ENCODE assay signal across 2 cellular contexts in the genomic region with DNA sequence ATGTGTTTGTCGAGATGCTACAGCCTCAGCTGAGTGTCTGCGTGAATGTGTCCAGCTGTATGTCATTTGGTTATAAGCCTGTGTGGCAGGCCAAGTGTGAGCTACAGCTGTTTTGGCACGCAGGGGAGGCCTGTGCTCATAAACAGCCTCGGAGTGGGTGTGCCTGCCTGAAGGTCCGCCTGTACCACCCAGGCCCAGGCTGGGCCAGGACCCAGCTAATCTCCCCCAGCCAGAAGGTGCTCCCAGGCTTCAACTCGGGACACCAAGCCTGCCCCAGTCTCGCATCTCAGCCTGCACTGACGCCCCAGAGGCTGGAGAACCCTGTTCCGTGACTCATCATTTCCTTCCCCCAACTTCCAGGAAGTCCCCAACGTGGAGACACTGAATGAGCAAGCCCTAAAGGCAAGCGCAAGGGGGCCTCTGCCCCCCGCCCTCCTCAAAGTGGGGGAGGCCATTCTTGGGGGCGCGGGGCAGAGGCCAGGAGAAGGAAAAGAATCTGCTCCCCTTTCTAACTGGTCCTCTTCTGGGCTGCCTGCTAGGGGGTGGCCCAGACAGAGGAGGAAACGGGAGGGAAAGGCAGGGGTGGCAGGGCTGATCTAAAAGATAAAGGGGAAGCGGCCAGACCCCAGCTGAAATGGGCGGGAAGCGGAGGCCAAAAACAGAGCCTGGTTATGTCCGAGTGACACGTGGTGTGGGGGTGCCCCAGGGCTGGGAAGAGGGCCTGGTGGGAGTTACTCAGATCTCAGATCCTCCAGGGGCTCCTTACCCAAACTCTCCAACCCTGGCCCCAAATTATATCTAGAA.
TF ChIP-seq lines count a peak whose summit lies in the region.

No MANE protein-coding gene starts in this region.

TF ChIP-seq in HEK293, 187 proteins besides CTCF, POLR2A, EP300 and RAD21 (continues in another document):
- TF ChIP-seq KLF16 (tag by site-specific recombination; IDR thresholded peaks at IDR 0.05) (no peak; the same call in 1 of the 2 replicates), ZNF37A (tag by site-specific recombination; IDR thresholded peaks at IDR 0.05) (no peak), SALL2 (tag by site-specific recombination; IDR thresholded peaks at IDR 0.05; ENCODE audit: borderline replicate concordance) (no peak), KLF8 (tag by site-specific recombination; IDR thresholded peaks at IDR 0.05) (peak; percentile 61), ZNF776 (tag by site-specific recombination; IDR thresholded peaks at IDR 0.05; ENCODE audit: borderline replicate concordance) (no peak), SETDB1 (IDR thresholded peaks at IDR 0.05; ENCODE audit: insufficient read length, low read length) (no peak), ZNF664 (tag by site-specific recombination; IDR thresholded peaks at IDR 0.05) (no peak), OSR2 (tag by site-specific recombination; IDR thresholded peaks at IDR 0.05) (no peak), ZNF777 (tag by site-specific recombination; IDR thresholded peaks at IDR 0.05; ENCODE audit: borderline replicate concordance) (no peak), ZFP69B (tag by site-specific recombination; IDR thresholded peaks at IDR 0.05) (no peak; the same call in 1 of the 2 replicates), ZNF16 (tag by site-specific recombination; IDR thresholded peaks at IDR 0.05; ENCODE audit: low read depth) (peak; percentile 87; the same call in 1 of the 2 replicates), HOXC10 (CRISPR knock-in tag; IDR thresholded peaks at IDR 0.05) (no peak), ZIC2 (tag by site-specific recombination; IDR thresholded peaks at IDR 0.05) (no peak), ZNF114 (tag by site-specific recombination; IDR thresholded peaks at IDR 0.05) (no peak), ZNF350 (tag by site-specific recombination; IDR thresholded peaks at IDR 0.05) (no peak), ZNF121 (tag by site-specific recombination; IDR thresholded peaks at IDR 0.05) (no peak), ZNF132 (tag by site-specific recombination; IDR thresholded peaks at IDR 0.05; ENCODE audit: borderline replicate concordance) (no peak), ZNF707 (tag by site-specific recombination; IDR thresholded peaks at IDR 0.05) (no peak), ZNF830 (tag by site-specific recombination; IDR thresholded peaks at IDR 0.05; ENCODE audit: low read depth) (no peak), ZNF600 (tag by site-specific recombination; IDR thresholded peaks at IDR 0.05) (peak; percentile 91), ZNF677 (tag by site-specific recombination; IDR thresholded peaks at IDR 0.05) (no peak), ZFP37 (tag by site-specific recombination; IDR thresholded peaks at IDR 0.05) (0 out of 2 replicates have a peak, but pooled peaks have one; percentile 10), ZNF335 (tag by site-specific recombination; conservative IDR thresholded peaks at IDR 0.05) (peak; percentile 88), REPIN1 (tag by site-specific recombination; IDR thresholded peaks at IDR 0.05; ENCODE audit: low read depth) (no peak), ZNF610 (tag by site-specific recombination; IDR thresholded peaks at IDR 0.05; ENCODE audit: borderline replicate concordance) (no peak), ZNF623 (tag by site-specific recombination; IDR thresholded peaks at IDR 0.05) (no peak), SP3 (tag by site-specific recombination; IDR thresholded peaks at IDR 0.05) (peak; percentile 60), ZNF211 (tag by site-specific recombination; IDR thresholded peaks at IDR 0.05; ENCODE audit: low read depth) (no peak), ZFP3 (tag by site-specific recombination; IDR thresholded peaks at IDR 0.05; ENCODE audit: low read depth) (no peak), ZNF561 (tag by site-specific recombination; IDR thresholded peaks at IDR 0.05; ENCODE audit: borderline replicate concordance) (peak; percentile 48), ZNF366 (tag by site-specific recombination; conservative IDR thresholded peaks at IDR 0.05) (no peak), ZBTB17 (tag by site-specific recombination; IDR thresholded peaks at IDR 0.05) (peak; percentile 71; the same call in 1 of the 2 replicates), ZNF423 (tag by site-specific recombination; IDR thresholded peaks at IDR 0.05) (no peak), ZSCAN16 (tag by site-specific recombination; IDR thresholded peaks at IDR 0.05) (no peak), ZNF169 (tag by site-specific recombination; IDR thresholded peaks at IDR 0.05) (0 out of 2 replicates have a peak, but pooled peaks have one; percentile 22), ZNF626 (tag by site-specific recombination; IDR thresholded peaks at IDR 0.05) (no peak), ZBTB20 (tag by site-specific recombination; IDR thresholded peaks at IDR 0.05) (peak; percentile 74), MZF1 (tag by site-specific recombination; IDR thresholded peaks at IDR 0.05; ENCODE audit: borderline replicate concordance) (peak; percentile 99), ZNF426 (tag by site-specific recombination; IDR thresholded peaks at IDR 0.05) (no peak), EGR2 (tag by site-specific recombination; IDR thresholded peaks at IDR 0.05; ENCODE audit: low read depth) (0 out of 2 replicates have a peak, but pooled peaks have one; percentile 6), ZNF433 (tag by site-specific recombination; IDR thresholded peaks at IDR 0.05; ENCODE audit: low read depth) (no peak), ZNF292 (tag by site-specific recombination; IDR thresholded peaks at IDR 0.05; ENCODE audit: borderline replicate concordance, low read depth) (no peak)
- TF ChIP-seq, protein P1, sequence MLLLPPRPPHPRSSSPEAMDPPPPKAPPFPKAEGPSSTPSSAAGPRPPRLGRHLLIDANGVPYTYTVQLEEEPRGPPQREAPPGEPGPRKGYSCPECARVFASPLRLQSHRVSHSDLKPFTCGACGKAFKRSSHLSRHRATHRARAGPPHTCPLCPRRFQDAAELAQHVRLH (tag by site-specific recombination; IDR thresholded peaks at IDR 0.05), result no peak
- TF ChIP-seq, protein P2, sequence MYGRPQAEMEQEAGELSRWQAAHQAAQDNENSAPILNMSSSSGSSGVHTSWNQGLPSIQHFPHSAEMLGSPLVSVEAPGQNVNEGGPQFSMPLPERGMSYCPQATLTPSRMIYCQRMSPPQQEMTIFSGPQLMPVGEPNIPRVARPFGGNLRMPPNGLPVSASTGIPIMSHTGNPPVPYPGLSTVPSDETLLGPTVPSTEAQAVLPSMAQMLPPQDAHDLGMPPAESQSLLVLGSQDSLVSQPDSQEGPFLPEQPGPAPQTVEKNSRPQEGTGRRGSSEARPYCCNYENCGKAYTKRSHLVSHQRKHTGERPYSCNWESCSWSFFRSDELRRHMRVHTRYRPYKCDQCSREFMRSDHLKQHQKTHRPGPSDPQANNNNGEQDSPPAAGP (tag by site-specific recombination; IDR thresholded peaks at IDR 0.05), result peak; percentile 55
- TF ChIP-seq, protein P3, sequence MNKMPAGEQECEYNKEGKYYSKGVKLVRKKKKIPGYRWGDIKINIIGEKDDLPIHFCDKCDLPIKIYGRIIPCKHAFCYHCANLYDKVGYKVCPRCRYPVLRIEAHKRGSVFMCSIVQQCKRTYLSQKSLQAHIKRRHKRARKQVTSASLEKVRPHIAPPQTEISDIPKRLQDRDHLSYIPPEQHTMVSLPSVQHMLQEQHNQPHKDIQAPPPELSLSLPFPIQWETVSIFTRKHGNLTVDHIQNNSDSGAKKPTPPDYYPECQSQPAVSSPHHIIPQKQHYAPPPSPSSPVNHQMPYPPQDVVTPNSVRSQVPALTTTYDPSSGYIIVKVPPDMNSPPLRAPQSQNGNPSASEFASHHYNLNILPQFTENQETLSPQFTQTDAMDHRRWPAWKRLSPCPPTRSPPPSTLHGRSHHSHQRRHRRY (tag by site-specific recombination; IDR thresholded peaks at IDR 0.05), result no peak; the same call in 1 of the 2 replicates

TF ChIP-seq in H1, 55 proteins besides CTCF, POLR2A, EP300 and RAD21 (continues in another document):
- TF ChIP-seq RNF2 (IDR thresholded peaks at IDR 0.05; ENCODE audit: borderline replicate concordance, low read depth, low read length, missing control alignments, poor library complexity, severe bottlenecking) (no peak), TAF7 (optimal IDR thresholded peaks at IDR 0.05; ENCODE audit: borderline replicate concordance, low read depth, low read length) (peak; percentile 15), SP2 (IDR thresholded peaks at IDR 0.05; ENCODE audit: low read length) (no peak), BACH1 (IDR thresholded peaks at IDR 0.05; ENCODE audit: low read length) (peak; percentile 58; the same call in 1 of the 2 replicates), MAFK (IDR thresholded peaks at IDR 0.05; ENCODE audit: low read depth, low read length) (peak; percentile 46; the same call in 1 of the 2 replicates), CBX5 (IDR thresholded peaks at IDR 0.05; ENCODE audit: low read depth, low read length) (no peak), TBP (IDR thresholded peaks at IDR 0.05; ENCODE audit: low read depth, low read length) (no peak), SUZ12 (IDR thresholded peaks at IDR 0.05; ENCODE audit: low read length) (no peak), HDAC2 (IDR thresholded peaks at IDR 0.05; ENCODE audit: borderline replicate concordance in 1 of 2, low read depth in 2 of 2, low read length in 2 of 2) (0 out of 4 replicates have a peak, but pooled peaks of 1 of the 2 experiments have one; percentile 13), JUND (IDR thresholded peaks at IDR 0.05; ENCODE audit: low read length) (0 out of 2 replicates have a peak, but pooled peaks have one; percentile 28), TAF1 (IDR thresholded peaks at IDR 0.05; ENCODE audit: low read depth, low read length) (no peak), CEBPB (IDR thresholded peaks at IDR 0.05; ENCODE audit: low read depth, low read length) (no peak), POLR2AphosphoS5 (IDR thresholded peaks at IDR 0.05; ENCODE audit: low read depth, low read length) (peak; percentile 20), SRF (IDR thresholded peaks at IDR 0.05; ENCODE audit: low read depth, low read length) (no peak)
- TF ChIP-seq, protein P4, sequence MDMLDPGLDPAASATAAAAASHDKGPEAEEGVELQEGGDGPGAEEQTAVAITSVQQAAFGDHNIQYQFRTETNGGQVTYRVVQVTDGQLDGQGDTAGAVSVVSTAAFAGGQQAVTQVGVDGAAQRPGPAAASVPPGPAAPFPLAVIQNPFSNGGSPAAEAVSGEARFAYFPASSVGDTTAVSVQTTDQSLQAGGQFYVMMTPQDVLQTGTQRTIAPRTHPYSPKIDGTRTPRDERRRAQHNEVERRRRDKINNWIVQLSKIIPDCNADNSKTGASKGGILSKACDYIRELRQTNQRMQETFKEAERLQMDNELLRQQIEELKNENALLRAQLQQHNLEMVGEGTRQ (IDR thresholded peaks at IDR 0.05; ENCODE audit: low read length), result no peak
- TF ChIP-seq, protein P5, sequence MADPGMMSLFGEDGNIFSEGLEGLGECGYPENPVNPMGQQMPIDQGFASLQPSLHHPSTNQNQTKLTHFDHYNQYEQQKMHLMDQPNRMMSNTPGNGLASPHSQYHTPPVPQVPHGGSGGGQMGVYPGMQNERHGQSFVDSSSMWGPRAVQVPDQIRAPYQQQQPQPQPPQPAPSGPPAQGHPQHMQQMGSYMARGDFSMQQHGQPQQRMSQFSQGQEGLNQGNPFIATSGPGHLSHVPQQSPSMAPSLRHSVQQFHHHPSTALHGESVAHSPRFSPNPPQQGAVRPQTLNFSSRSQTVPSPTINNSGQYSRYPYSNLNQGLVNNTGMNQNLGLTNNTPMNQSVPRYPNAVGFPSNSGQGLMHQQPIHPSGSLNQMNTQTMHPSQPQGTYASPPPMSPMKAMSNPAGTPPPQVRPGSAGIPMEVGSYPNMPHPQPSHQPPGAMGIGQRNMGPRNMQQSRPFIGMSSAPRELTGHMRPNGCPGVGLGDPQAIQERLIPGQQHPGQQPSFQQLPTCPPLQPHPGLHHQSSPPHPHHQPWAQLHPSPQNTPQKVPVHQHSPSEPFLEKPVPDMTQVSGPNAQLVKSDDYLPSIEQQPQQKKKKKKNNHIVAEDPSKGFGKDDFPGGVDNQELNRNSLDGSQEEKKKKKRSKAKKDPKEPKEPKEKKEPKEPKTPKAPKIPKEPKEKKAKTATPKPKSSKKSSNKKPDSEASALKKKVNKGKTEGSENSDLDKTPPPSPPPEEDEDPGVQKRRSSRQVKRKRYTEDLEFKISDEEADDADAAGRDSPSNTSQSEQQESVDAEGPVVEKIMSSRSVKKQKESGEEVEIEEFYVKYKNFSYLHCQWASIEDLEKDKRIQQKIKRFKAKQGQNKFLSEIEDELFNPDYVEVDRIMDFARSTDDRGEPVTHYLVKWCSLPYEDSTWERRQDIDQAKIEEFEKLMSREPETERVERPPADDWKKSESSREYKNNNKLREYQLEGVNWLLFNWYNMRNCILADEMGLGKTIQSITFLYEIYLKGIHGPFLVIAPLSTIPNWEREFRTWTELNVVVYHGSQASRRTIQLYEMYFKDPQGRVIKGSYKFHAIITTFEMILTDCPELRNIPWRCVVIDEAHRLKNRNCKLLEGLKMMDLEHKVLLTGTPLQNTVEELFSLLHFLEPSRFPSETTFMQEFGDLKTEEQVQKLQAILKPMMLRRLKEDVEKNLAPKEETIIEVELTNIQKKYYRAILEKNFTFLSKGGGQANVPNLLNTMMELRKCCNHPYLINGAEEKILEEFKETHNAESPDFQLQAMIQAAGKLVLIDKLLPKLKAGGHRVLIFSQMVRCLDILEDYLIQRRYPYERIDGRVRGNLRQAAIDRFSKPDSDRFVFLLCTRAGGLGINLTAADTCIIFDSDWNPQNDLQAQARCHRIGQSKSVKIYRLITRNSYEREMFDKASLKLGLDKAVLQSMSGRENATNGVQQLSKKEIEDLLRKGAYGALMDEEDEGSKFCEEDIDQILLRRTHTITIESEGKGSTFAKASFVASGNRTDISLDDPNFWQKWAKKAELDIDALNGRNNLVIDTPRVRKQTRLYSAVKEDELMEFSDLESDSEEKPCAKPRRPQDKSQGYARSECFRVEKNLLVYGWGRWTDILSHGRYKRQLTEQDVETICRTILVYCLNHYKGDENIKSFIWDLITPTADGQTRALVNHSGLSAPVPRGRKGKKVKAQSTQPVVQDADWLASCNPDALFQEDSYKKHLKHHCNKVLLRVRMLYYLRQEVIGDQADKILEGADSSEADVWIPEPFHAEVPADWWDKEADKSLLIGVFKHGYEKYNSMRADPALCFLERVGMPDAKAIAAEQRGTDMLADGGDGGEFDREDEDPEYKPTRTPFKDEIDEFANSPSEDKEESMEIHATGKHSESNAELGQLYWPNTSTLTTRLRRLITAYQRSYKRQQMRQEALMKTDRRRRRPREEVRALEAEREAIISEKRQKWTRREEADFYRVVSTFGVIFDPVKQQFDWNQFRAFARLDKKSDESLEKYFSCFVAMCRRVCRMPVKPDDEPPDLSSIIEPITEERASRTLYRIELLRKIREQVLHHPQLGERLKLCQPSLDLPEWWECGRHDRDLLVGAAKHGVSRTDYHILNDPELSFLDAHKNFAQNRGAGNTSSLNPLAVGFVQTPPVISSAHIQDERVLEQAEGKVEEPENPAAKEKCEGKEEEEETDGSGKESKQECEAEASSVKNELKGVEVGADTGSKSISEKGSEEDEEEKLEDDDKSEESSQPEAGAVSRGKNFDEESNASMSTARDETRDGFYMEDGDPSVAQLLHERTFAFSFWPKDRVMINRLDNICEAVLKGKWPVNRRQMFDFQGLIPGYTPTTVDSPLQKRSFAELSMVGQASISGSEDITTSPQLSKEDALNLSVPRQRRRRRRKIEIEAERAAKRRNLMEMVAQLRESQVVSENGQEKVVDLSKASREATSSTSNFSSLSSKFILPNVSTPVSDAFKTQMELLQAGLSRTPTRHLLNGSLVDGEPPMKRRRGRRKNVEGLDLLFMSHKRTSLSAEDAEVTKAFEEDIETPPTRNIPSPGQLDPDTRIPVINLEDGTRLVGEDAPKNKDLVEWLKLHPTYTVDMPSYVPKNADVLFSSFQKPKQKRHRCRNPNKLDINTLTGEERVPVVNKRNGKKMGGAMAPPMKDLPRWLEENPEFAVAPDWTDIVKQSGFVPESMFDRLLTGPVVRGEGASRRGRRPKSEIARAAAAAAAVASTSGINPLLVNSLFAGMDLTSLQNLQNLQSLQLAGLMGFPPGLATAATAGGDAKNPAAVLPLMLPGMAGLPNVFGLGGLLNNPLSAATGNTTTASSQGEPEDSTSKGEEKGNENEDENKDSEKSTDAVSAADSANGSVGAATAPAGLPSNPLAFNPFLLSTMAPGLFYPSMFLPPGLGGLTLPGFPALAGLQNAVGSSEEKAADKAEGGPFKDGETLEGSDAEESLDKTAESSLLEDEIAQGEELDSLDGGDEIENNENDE (IDR thresholded peaks at IDR 0.05; ENCODE audit: insufficient replicate concordance, low read length), result no peak
- TF ChIP-seq, protein P6, sequence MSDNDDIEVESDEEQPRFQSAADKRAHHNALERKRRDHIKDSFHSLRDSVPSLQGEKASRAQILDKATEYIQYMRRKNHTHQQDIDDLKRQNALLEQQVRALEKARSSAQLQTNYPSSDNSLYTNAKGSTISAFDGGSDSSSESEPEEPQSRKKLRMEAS (IDR thresholded peaks at IDR 0.05), result peak; percentile 87
